In genomic region chr19:45404557-45405434, GRCh38 we compare ENCODE assay signal across 8 cellular contexts. TPM values are rescaled to one million over a fixed set of nuclear protein-coding genes. Genes with fewer than 3 reads are reported as not detected.
DNase-seq lines count a peak whose midpoint lies in the region; ATAC-seq and TF ChIP-seq lines count a peak whose summit lies in the region.

Gene PPP1R13L, minus strand, starts transcription at chr19:45405069. Its CDS starts 6,751 bp downstream, at chr19:45398318.

- peaks cover 13% of the 10 kb centered on the region for H3K4me1 ChIP-seq in Caco-2

- intact Hi-C loops in Caco-2 (cut with micrococcal nuclease; ENCODE audit: unreplicated experiment), result loop anchor here (1.0 to 5.0 kb wide), 5 partner anchors 14 to 227 kb away; partner anchors contain the start of genes BLOC1S3, ERCC1, ERCC2 and TRAPPC6A

- CTCF ChIA-PET in Caco-2 (lab: Charles Lee), result interaction anchor here (0.6 to 2.4 kb wide), 8 partner anchors 9 to 81 kb away, joined by 3 to 12 read pairs (median 4); no protein-coding TSS in a partner anchor

- H3K4me3 Mint-ChIP-seq in Caco-2 (ENCODE audit: unreplicated experiment) (peak within 1 kb of the TSS; percentile 93), type B pancreatic cell (peak within 1 kb of the TSS; percentile 96)
- peak within 1 kb of the TSS; percentile 92 to 100 (median 94) for H3K4me3 Mint-ChIP-seq in naive thymus-derived CD8-positive, alpha-beta T cell

- H3K27me3 ChIP-seq in Caco-2 (replicated peaks; ENCODE audit: control insufficient read depth, insufficient read depth, low read length), result no peaks in the 10 kb centered on the region

- no peaks in the 10 kb centered on the region; the same call in 1 of the 2 replicates for H3K36me3 ChIP-seq in Caco-2 (ENCODE audit: control insufficient read depth, insufficient read depth, low read length)

- no peaks in the 10 kb centered on the region for H3K9me3 ChIP-seq in Caco-2

- H3K4me1 Mint-ChIP-seq in Caco-2 (ENCODE audit: low read depth, unreplicated experiment), result peaks cover 17% of the 10 kb centered on the region
- H3K4me1 Mint-ChIP-seq in naive thymus-derived CD8-positive, alpha-beta T cell, result peaks cover 23 to 52% (median 44%) of the 10 kb centered on the region in 4 donors
- peaks cover 37% of the 10 kb centered on the region for H3K4me1 Mint-ChIP-seq in type B pancreatic cell (ENCODE audit: unreplicated experiment)

- H3K27me3 Mint-ChIP-seq in Caco-2 (ENCODE audit: insufficient read depth, unreplicated experiment) (no peaks in the 10 kb centered on the region), type B pancreatic cell (peaks cover 40% of the 10 kb centered on the region)
- peaks cover 12 to 46% (median 21%) of the 10 kb centered on the region in 5 donors for H3K27me3 Mint-ChIP-seq in naive thymus-derived CD8-positive, alpha-beta T cell

- peak; percentile 18 for ATAC-seq in HG02759 (IDR thresholded peaks at IDR 0.05; ENCODE audit: unreplicated experiment)
- ATAC-seq in naive thymus-derived CD8-positive, alpha-beta T cell, result no peak
- ATAC-seq in HG03159 (IDR thresholded peaks at IDR 0.05; ENCODE audit: unreplicated experiment), result no peak

- POLR2A ChIA-PET in Caco-2 (lab: Charles Lee), result interaction anchor here (1.0 kb wide), 1 partner anchor 14 kb away, joined by 4 read pairs; no protein-coding TSS in a partner anchor
- POLR2A ChIA-PET in naive thymus-derived CD8-positive, alpha-beta T cell (lab: Charles Lee), result no interaction called here

- H3K36me3 Mint-ChIP-seq in Caco-2 (ENCODE audit: insufficient read depth, unreplicated experiment) (peaks cover 68% of the 10 kb centered on the region), type B pancreatic cell (peaks cover 3% of the 10 kb centered on the region)
- H3K36me3 Mint-ChIP-seq in naive thymus-derived CD8-positive, alpha-beta T cell, result peaks cover 0 to 7% (median 0%) of the 10 kb centered on the region in 3 donors

- H3K27ac Mint-ChIP-seq in Caco-2 (ENCODE audit: unreplicated experiment) (peak within 1 kb of the TSS; percentile 96), type B pancreatic cell (peak within 1 kb of the TSS; percentile 98)
- peak within 1 kb of the TSS; percentile 86 to 98 (median 96) for H3K27ac Mint-ChIP-seq in naive thymus-derived CD8-positive, alpha-beta T cell

- DNase-seq in Caco-2 (peak; percentile 96 to 98), NCI-H446 treated with DMSO at 0.1 percent for 48 hours (lab: John Stamatoyannopoulos, UW) (peak; percentile 67), activated T-cell treated with anti-CD3 and anti-CD28 coated beads for 48 hours (ENCODE audit: low read depth) (peak; percentile 60), fibroblast of gingiva (ENCODE audit: low read depth) (peak; percentile 61), type B pancreatic cell (ENCODE audit: extremely low spot score, unreplicated experiment) (no peak)
- DNase-seq in naive thymus-derived CD8-positive, alpha-beta T cell, result peak in 1 of 10 donors; percentile 19

- H3K4me3 ChIP-seq in Caco-2 (ENCODE audit: low read depth, low read length), result peak within 1 kb of the TSS; percentile 81

- TF ChIP-seq CTCF in Caco-2 (IDR thresholded peaks at IDR 0.05; ENCODE audit: insufficient read depth in 1 of 2, low read depth in 1 of 2, low read length in 1 of 2, severe bottlenecking in 1 of 2, unreplicated experiment in 1 of 2) (no peak), type B pancreatic cell (conservative IDR thresholded peaks at IDR 0.05) (no peak)

- no TSS peak for BruUV-seq in Caco-2 (replicated peaks; lab: Mats Ljungman, UMichigan)

- H3K9me3 Mint-ChIP-seq in Caco-2 (ENCODE audit: unreplicated experiment), result no peaks in the 10 kb centered on the region
- no peaks in the 10 kb centered on the region for H3K9me3 Mint-ChIP-seq in naive thymus-derived CD8-positive, alpha-beta T cell
- no peaks in the 10 kb centered on the region for H3K9me3 Mint-ChIP-seq in type B pancreatic cell

RNA-seq across cellular contexts. Expression of gene PPP1R13L, which starts in this region (rescaled TPM):
- total RNA-seq in Caco-2 (2022) (65.8 and 68.6 TPM in 2 replicates), type B pancreatic cell (ENCODE audit: low replicate concordance) (38.6 and 110 TPM in 2 replicates)
- total RNA-seq in naive thymus-derived CD8-positive, alpha-beta T cell, result 10 to 100 TPM; 12.4 to 13.2 TPM
- polyA plus RNA-seq in naive thymus-derived CD8-positive, alpha-beta T cell, result 1 to 10 TPM in 2 of 3 donors, under 1 TPM in 1; 0.64 to 2.5 (median 1.2) TPM
